8 cellular contexts compared by ENCODE assay signal in the genomic region with DNA sequence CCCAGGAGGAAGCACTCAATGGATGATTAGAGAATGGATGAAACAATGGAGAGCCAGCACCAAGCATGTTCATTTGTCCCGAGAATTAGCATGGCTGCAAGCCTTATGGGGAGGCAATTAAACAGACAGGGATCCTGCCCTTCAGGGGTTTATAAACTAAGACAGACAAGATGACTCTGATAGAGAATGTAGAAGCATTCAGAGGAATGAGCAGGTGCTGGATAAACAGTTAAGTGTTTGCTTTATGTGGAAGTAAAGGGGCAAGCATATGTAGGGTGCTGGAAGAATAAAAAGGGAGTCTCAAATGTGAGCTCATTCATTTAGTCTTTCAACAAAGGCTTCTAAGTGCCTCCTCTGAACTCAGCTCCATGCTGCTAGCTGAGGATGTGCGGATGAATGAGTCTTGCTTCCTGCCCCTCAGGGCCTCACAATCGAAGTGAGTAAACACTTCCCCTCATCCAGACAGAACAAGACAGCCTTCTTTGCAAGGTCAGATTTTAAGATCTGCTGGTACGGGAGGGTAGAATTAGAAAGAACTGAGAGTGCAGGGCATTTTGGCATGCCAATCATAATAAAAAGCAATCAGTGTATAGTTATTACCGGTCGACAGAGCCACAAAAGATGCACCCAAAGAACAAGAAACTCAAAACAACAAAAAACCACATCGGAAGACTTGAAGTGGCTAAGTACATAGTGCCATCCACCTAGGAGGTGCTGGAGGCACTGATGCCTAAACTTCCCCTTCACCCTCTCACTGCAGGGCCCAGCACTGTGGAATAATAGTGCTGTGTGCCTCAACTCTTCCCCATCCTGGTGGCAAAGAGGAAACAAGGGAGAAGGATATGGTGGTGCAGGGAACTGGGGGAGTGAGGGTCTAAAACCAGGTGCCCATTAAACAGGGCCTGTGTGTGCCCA.
A peak's percentile ranks its signal among the peaks of the same experiment; 100 is the strongest.
DNase-seq lines count a peak whose midpoint lies in the region; ATAC-seq and TF ChIP-seq lines count a peak whose summit lies in the region.

No MANE protein-coding gene starts in this region.

- H3K27me3 ChIP-seq in MG63 (no peaks in the 10 kb centered on the region), stomach (peaks cover 0 to 12% (median 0%) of the 10 kb centered on the region in 3 donors)

- no peak for TF ChIP-seq CTCF in stomach (IDR thresholded peaks at IDR 0.05)

- ATAC-seq in GM18505 (IDR thresholded peaks at IDR 0.05; ENCODE audit: unreplicated experiment), result peak; percentile 93
- peak; percentile 92 for ATAC-seq in GM21576 (IDR thresholded peaks at IDR 0.05; ENCODE audit: unreplicated experiment)

- no peaks in the 10 kb centered on the region for H3K4me1 ChIP-seq in stomach

- 49 to 62% (median 55%) methylated on average over 7 of the region's 7 CpGs for WGBS in stomach, 5 donors

- H3K9me3 ChIP-seq in MG63 (no peaks in the 10 kb centered on the region), stomach (no peaks in the 10 kb centered on the region)

- H3K4me3 ChIP-seq in MG63, result no peak overlapping the region
- no peak overlapping the region for H3K4me3 ChIP-seq in stomach

- TF ChIP-seq EP300 in stomach (IDR thresholded peaks at IDR 0.05), result no peak

- DNase-seq in MG63 (peak; percentile 7), islet precursor cell (peak; percentile 76), NCI-H1930 (lab: John Stamatoyannopoulos, UW) (no peak), stomach (no peak), amniotic stem cell (lab: John Stamatoyannopoulos, UW) (no peak)
- no peak for DNase-seq in activated CD8-positive, alpha-beta memory T cell treated with anti-CD3 and anti-CD28 coated beads for 24 hours

- H3K36me3 ChIP-seq in MG63 (no peaks in the 10 kb centered on the region), stomach (no peaks in the 10 kb centered on the region)

- intact Hi-C loops in stomach (cut with DNase I; ENCODE audit: low total_unique reads), result no loop called here

- TF ChIP-seq POLR2A in GM18505 (IDR thresholded peaks at IDR 0.05; ENCODE audit: borderline replicate concordance, extremely low read depth, insufficient read depth, insufficient read length) (no peak), stomach (IDR thresholded peaks at IDR 0.05) (no peak)

- H3K27ac ChIP-seq in stomach, result no peak overlapping the region

Comparison
In these comparisons a context has a peak if more than half of its experiments do, and no peak if none do; other contexts are left out.
1. DNase-seq: peak in MG63 (single experiment) and islet precursor cell (single experiment); none in NCI-H1930 (0 of 2), stomach (single experiment), amniotic stem cell (single experiment) and activated CD8-positive, alpha-beta memory T cell treated with anti-CD3 and anti-CD28 coated beads for 24 hours (single experiment).